Comparison of ENCODE assay signal across 1 cellular context in the genomic region with DNA sequence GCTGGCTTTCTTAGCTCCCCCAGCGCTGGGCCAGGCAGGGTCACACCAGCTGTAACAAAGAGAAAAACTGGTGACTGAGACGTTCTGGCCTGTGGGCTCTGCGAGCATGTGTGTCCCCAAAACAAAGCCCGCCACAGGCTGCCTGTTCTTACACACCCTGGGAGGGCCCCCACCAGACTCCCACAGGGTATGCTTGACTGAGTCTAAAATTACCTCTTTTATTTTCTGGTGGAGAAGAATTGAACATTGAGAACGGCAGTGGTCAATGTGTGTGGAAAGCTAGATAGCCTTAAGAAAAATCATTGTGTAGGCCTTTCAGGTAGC.
TF ChIP-seq lines count a peak whose summit lies in the region.

No MANE protein-coding gene starts in this region.

TF ChIP-seq in GM12878, 131 proteins besides CTCF, POLR2A, EP300 and RAD21 (continued from another document):
- TF ChIP-seq BCL3 (IDR thresholded peaks at IDR 0.05; ENCODE audit: borderline replicate concordance, insufficient read depth, low read depth, low read length, poor library complexity, severe bottlenecking) (no peak), HSF1 (IDR thresholded peaks at IDR 0.05; ENCODE audit: low read depth, low read length) (no peak), TCF3 (IDR thresholded peaks at IDR 0.05; ENCODE audit: borderline replicate concordance, insufficient read depth, low read depth, low read length) (no peak), PAX5 (IDR thresholded peaks at IDR 0.05; ENCODE audit: borderline replicate concordance, low read depth, low read length) (peak; percentile 21; the same call in 1 of the 2 replicates), ZNF207 (IDR thresholded peaks at IDR 0.05; ENCODE audit: borderline replicate concordance) (no peak), MEF2B (IDR thresholded peaks at IDR 0.05; ENCODE audit: partially characterized antibody, poor library complexity, severe bottlenecking) (peak; percentile 42), IKZF1 (conservative IDR thresholded peaks at IDR 0.05) (0 out of 2 replicates have a peak, but pooled peaks have one; percentile 26), MTA2 (IDR thresholded peaks at IDR 0.05; ENCODE audit: low read depth) (peak; percentile 33; the same call in 1 of the 2 replicates), MTA3 (IDR thresholded peaks at IDR 0.05; ENCODE audit: borderline replicate concordance, low read length) (no peak)
TF ChIP-seq in GM12878: peak in this region for 5.
